ENCODE assay signal across 25 cellular contexts in the genomic region with DNA sequence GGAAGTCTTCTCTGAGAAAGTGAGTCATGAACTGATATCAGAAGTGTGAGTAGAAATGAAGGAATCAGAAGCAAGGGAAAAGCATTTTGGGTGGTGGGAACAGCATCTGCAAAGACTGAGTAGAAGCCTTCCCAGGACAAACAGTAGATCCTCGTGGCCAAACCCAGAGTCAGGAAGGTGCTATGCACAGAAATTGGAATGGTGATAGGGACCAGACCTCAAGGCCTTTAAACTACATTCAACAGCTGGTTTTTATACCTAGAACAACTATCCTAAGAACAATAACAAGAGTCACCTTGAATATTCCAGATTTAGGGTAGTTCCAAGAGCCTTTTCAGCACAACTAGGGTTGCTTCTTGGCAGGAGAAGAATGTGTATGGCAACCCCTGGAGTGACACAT.
"Had no signal": no experiment of that assay in that cellular context is flagged by ENCODE, and none has a peak within 500 bp of the region (broad histone marks: within the 10 kb centered on the region; RNA-seq: fewer than 3 reads in every experiment).

No MANE protein-coding gene starts in this region.

- H3K4me3 ChIP-seq: coronary artery, dorsolateral prefrontal cortex, esophagus squamous epithelium, gastrocnemius medialis, heart right ventricle, left lung, lower lobe of right lung, mucosa of descending colon had no signal

- H3K4me1 ChIP-seq: left lung, lower lobe of right lung had no signal

- ATAC-seq: esophagus mucosa, gastrocnemius medialis, heart right ventricle, left cardiac atrium, left lung, left ventricle myocardium superior, lower lobe of right lung, mucosa of descending colon had no signal

- DNase-seq: dermis blood vessel endothelial cell; dorsolateral prefrontal cortex; effector CD4-positive, alpha-beta T cell; effector memory CD4-positive, alpha-beta T cell; erythroblast; esophagus squamous epithelium; foreskin fibroblast; foreskin melanocyte; gastrocnemius medialis; glutamatergic neuron; head of caudate nucleus; heart right ventricle; hippocampal formation; left cardiac atrium; left lung; left ventricle myocardium superior; lower lobe of right lung; mesenchymal stem cell; mucosa of descending colon had no signal

- H3K27me3 ChIP-seq: dorsolateral prefrontal cortex, esophagus squamous epithelium, gastrocnemius medialis, heart right ventricle, left lung had no signal

- H3K27ac ChIP-seq: coronary artery, dorsolateral prefrontal cortex, epithelial cell of prostate, esophagus squamous epithelium, gastrocnemius medialis, heart right ventricle, left lung, lower lobe of right lung had no signal

- H3K36me3 ChIP-seq: gastrocnemius medialis, left lung, lower lobe of right lung had no signal

- FAIRE-seq: colon, islet of Langerhans, keratinocyte had no signal
